Comparison of ENCODE assay signal across 17 cellular contexts in genomic region chr10:77857272-77857671, GRCh38.
DNase-seq lines count a peak whose midpoint lies in the region; ATAC-seq and TF ChIP-seq lines count a peak whose summit lies in the region.
"Had no signal": no experiment of that assay in that cellular context is flagged by ENCODE, and none has a peak within 500 bp of the region (broad histone marks: within the 10 kb centered on the region; RNA-seq: fewer than 3 reads in every experiment).

No MANE protein-coding gene starts in this region.

- no peak for ATAC-seq in GM19035 (IDR thresholded peaks at IDR 0.05; ENCODE audit: unreplicated experiment)

- TF ChIP-seq POLR2A in NB4 (IDR thresholded peaks at IDR 0.05; ENCODE audit: extremely low read depth, insufficient read length): no peak

- no peaks in the 10 kb centered on the region for H3K27me3 ChIP-seq in parathyroid adenoma (ENCODE audit: control insufficient read depth, insufficient read depth, low read length)
- H3K27me3 ChIP-seq: ascending aorta, BE2C had no signal

- H3K9ac ChIP-seq in parathyroid adenoma: no peak overlapping the region

- no peak overlapping the region for H2AFZ ChIP-seq in parathyroid adenoma

- H3K4me2 ChIP-seq in parathyroid adenoma (ENCODE audit: low read length): peak overlapping the region; percentile 51

- peak overlapping the region; percentile 71 for H3K27ac ChIP-seq in parathyroid adenoma
- H3K27ac ChIP-seq: ascending aorta, coronary artery, epithelial cell of prostate, WERI-Rb-1 had no signal

- TF ChIP-seq CTCF in NB4 (IDR thresholded peaks at IDR 0.05; ENCODE audit: low read depth, low read length): no peak
- no peak for TF ChIP-seq CTCF in parathyroid adenoma (IDR thresholded peaks at IDR 0.05)
- TF ChIP-seq CTCF in GM13977 (IDR thresholded peaks at IDR 0.05; ENCODE audit: extremely low read depth, insufficient read depth, missing control alignments): no peak

- peaks cover 36% of the 10 kb centered on the region for H3K4me1 ChIP-seq in parathyroid adenoma
- H3K4me1 ChIP-seq: ascending aorta, BE2C had no signal

- no peaks in the 10 kb centered on the region for H3K36me3 ChIP-seq in parathyroid adenoma (ENCODE audit: control insufficient read depth, insufficient read depth, low read length)

- peaks cover 54% of the 10 kb centered on the region for H3K79me2 ChIP-seq in parathyroid adenoma

- H3K9me3 ChIP-seq in parathyroid adenoma (ENCODE audit: control insufficient read depth, low read length): no peaks in the 10 kb centered on the region
- H3K9me3 ChIP-seq: ascending aorta, BE2C had no signal

- DNase-seq in EL (peak; percentile 24), NB4 (ENCODE audit: low read depth) (peak; percentile 28), fibroblast of gingiva (ENCODE audit: low read depth) (peak; percentile 57), GM13977 (ENCODE audit: low spot score) (no peak), GF-D8 (lab: John Stamatoyannopoulos, UW) (no peak)
- DNase-seq in stimulated activated naive CD4-positive, alpha-beta T cell (lab: John Stamatoyannopoulos, UW): no peak
- DNase-seq: activated CD8-positive, alpha-beta memory T cell treated with anti-CD3 and anti-CD28 coated beads for 24 hours; BE2C; glutamatergic neuron; NCI-H187 treated with DMSO at 0.1 percent for 48 hours; NCI-H524 treated with DMSO at 0.1 percent for 48 hours; WERI-Rb-1 had no signal

- in situ Hi-C loops in GM13977 (cut with MboI; ENCODE audit: low pct_unique_long_range_greater_than_20kb, low sequenced_read_pairs, unreplicated experiment): no loop called here

- H3K4me3 ChIP-seq in NB4 (ENCODE audit: low read depth, low read length): no peak overlapping the region
- peak overlapping the region; percentile 35 for H3K4me3 ChIP-seq in parathyroid adenoma (ENCODE audit: low read depth, low read length)
- H3K4me3 ChIP-seq: ascending aorta, coronary artery had no signal

Comparison
In these comparisons a context has a peak if more than half of its experiments do, and no peak if none do; other contexts are left out.
1. DNase-seq: peak in EL (single experiment), NB4 (single experiment) and fibroblast of gingiva (single experiment); none in GM13977 (single experiment), GF-D8 (single experiment) and stimulated activated naive CD4-positive, alpha-beta T cell (0 of 6).